Comparison of ENCODE assay signal across 22 cellular contexts in the genomic region with DNA sequence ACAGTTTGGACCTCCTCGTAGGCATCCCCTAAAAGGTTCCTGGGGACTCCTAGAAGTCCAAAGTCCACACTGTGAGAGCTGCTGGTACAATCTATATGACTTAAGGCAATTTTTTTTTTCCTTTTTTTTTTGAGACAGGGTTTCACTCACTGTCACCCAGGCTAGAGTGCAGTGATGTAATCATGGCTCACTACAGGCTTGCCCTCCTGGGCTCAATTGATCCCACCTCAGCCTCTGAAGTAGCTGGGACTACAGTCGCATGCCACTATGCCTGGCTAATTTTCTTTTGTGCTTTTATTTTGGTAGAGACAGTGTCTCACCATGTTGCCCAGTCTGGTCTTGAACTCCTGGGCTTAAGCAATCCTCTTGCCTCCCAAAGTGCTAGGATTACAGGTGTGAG. TPM values are rescaled to one million over a fixed set of nuclear protein-coding genes. Genes with fewer than 3 reads are reported as not detected.
"Had no signal": no experiment of that assay in that cellular context is flagged by ENCODE, and none has a peak within 500 bp of the region (broad histone marks: within the 10 kb centered on the region; RNA-seq: fewer than 3 reads in every experiment).

No MANE protein-coding gene starts in this region.

- DNase-seq: activated CD4-positive, alpha-beta memory T cell treated with anti-CD3 and anti-CD28 coated beads for 36 hours; activated CD4-positive, alpha-beta T cell treated with anti-CD3 and anti-CD28 coated beads, Interleukin-2, amount 10 ng/mL, durations not matched to agents 7 days and 5 days; activated CD4-positive, CD25-positive, alpha-beta regulatory T cell treated with anti-CD3 and anti-CD28 coated beads, Interleukin-2, amount 50 U/mL, for 72 hours; activated CD8-positive, alpha-beta memory T cell treated with anti-CD3 and anti-CD28 coated beads for 24 hours; activated effector memory CD4-positive, alpha-beta T cell treated with Interleukin-2 at 50 U/mL for 16 hours; activated naive CD4-positive, alpha-beta T cell; amygdala; KG1; NCI-H1048; NCI-H1417; NCI-H1930; NCI-H345; NCI-H510A treated with DMSO at 0.1 percent for 48 hours; NCI-H69; SHP77 treated with DMSO at 0.1 percent for 48 hours had no signal

- H3K9me3 Mint-ChIP-seq: activated CD4-positive, alpha-beta memory T cell treated with anti-CD3 and anti-CD28 coated beads for 36 hours; activated CD4-positive, alpha-beta T cell treated with anti-CD3 and anti-CD28 coated beads, Interleukin-2, amount 10 ng/mL, durations not matched to agents 7 days and 5 days; activated T-helper 1 cell treated with anti-CD3 and anti-CD28 coated beads, Interleukin-12 subunit alpha, Interleukin-12 subunit beta, Interleukin-2, Interleukin-4 antibody, amounts not matched to agents 30 ng/mL and 10 ng/mL and 1 ng/mL, durations not matched to agents 14 hours and 24 hours and 36 hours; brain; central memory CD8-positive, alpha-beta T cell; T-helper 1 cell treated with Interleukin-12 subunit alpha and Interleukin-12 subunit beta and Interleukin-4 antibody, amounts not matched to agents 30 μg/mL and 1 μg/mL, for 36 hours; WTC11 had no signal

- H3K4me3 Mint-ChIP-seq: activated CD4-positive, alpha-beta memory T cell treated with anti-CD3 and anti-CD28 coated beads for 36 hours; activated CD4-positive, alpha-beta T cell treated with anti-CD3 and anti-CD28 coated beads, Interleukin-2, amount 10 ng/mL, durations not matched to agents 7 days and 5 days; activated naive CD8-positive, alpha-beta T cell; activated T-helper 1 cell treated with anti-CD3 and anti-CD28 coated beads, Interleukin-12 subunit alpha, Interleukin-12 subunit beta, Interleukin-2, Interleukin-4 antibody, amounts not matched to agents 30 ng/mL and 10 ng/mL and 1 ng/mL, durations not matched to agents 14 hours and 24 hours and 36 hours; brain; central memory CD8-positive, alpha-beta T cell; T-helper 1 cell treated with Interleukin-12 subunit alpha and Interleukin-12 subunit beta and Interleukin-4 antibody, amounts not matched to agents 30 μg/mL and 1 μg/mL, for 36 hours; WTC11 had no signal

- H3K27ac Mint-ChIP-seq: activated naive CD8-positive, alpha-beta T cell; activated T-helper 1 cell treated with anti-CD3 and anti-CD28 coated beads, Interleukin-12 subunit alpha, Interleukin-12 subunit beta, Interleukin-2, Interleukin-4 antibody, amounts not matched to agents 30 ng/mL and 10 ng/mL and 1 ng/mL, durations not matched to agents 14 hours and 24 hours and 36 hours; T-helper 1 cell treated with Interleukin-12 subunit alpha and Interleukin-12 subunit beta and Interleukin-4 antibody, amounts not matched to agents 30 μg/mL and 1 μg/mL, for 36 hours; WTC11 had no signal

- ATAC-seq: WTC11 had no signal

- H3K27me3 Mint-ChIP-seq: activated CD4-positive, alpha-beta memory T cell treated with anti-CD3 and anti-CD28 coated beads for 36 hours; activated CD4-positive, alpha-beta T cell treated with anti-CD3 and anti-CD28 coated beads, Interleukin-2, amount 10 ng/mL, durations not matched to agents 7 days and 5 days; activated naive CD8-positive, alpha-beta T cell; central memory CD8-positive, alpha-beta T cell had no signal

RNA-seq across cellular contexts. Expression of gene SPOCK2, which starts 4.6 kb away (rescaled TPM):
- total RNA-seq: M059J had no signal
